In genomic region chr5:108093186-108093585, GRCh38 we compare ENCODE assay signal across 10 cellular contexts.
DNase-seq lines count a peak whose midpoint lies in the region; ATAC-seq, FAIRE-seq and TF ChIP-seq lines count a peak whose summit lies in the region.
"Had no signal": no experiment of that assay in that cellular context is flagged by ENCODE, and none has a peak within 500 bp of the region (broad histone marks: within the 10 kb centered on the region; RNA-seq: fewer than 3 reads in every experiment).

No MANE protein-coding gene starts in this region.

- H3K9ac ChIP-seq in astrocyte (ENCODE audit: low read length) (no peak overlapping the region), mesendoderm (ENCODE audit: low read length) (no peak overlapping the region)

- no peak overlapping the region for H4K8ac ChIP-seq in mesendoderm (ENCODE audit: low read depth, low read length)

- H3K4me3 Mint-ChIP-seq in astrocyte (ENCODE audit: unreplicated experiment) = no peak overlapping the region

- peak; percentile 40 for DNase-seq in DMS 273 (lab: John Stamatoyannopoulos, UW; ENCODE audit: unreplicated experiment)
- no peak for DNase-seq in DMS 273 treated with DMSO at 0.1 percent for 48 hours (lab: John Stamatoyannopoulos, UW)
- peak; percentile 5 for DNase-seq in astrocyte (ENCODE audit: low read depth)
- peak; percentile 51 for DNase-seq in mesendoderm
- no peak for DNase-seq in psoas muscle
- DNase-seq: 8988T; effector memory CD4-positive, alpha-beta T cell had no signal

- H3K4ac ChIP-seq in mesendoderm (ENCODE audit: low read depth, low read length) = no peak overlapping the region

- H3K4me2 ChIP-seq in astrocyte (ENCODE audit: low read length) (no peak overlapping the region), mesendoderm (ENCODE audit: low read length) (no peak overlapping the region)

- H3K4me1 Mint-ChIP-seq in astrocyte (ENCODE audit: low read depth, unreplicated experiment) = no peaks in the 10 kb centered on the region

- no peak for FAIRE-seq in astrocyte (lab: Jason Lieb, UNC)

- H3K9me3 Mint-ChIP-seq in astrocyte (ENCODE audit: unreplicated experiment) = no peaks in the 10 kb centered on the region

- H3K4me1 ChIP-seq in astrocyte (ENCODE audit: insufficient read depth, low read length) (no peaks in the 10 kb centered on the region), mesendoderm (ENCODE audit: control insufficient read depth, low read depth, low read length) (no peaks in the 10 kb centered on the region), psoas muscle (no peaks in the 10 kb centered on the region)

- H2AK5ac ChIP-seq in mesendoderm (ENCODE audit: low read length) = no peak overlapping the region

- H3K9me3 ChIP-seq in astrocyte (ENCODE audit: insufficient read depth, low read depth, low read length) = no peaks in the 10 kb centered on the region
- no peaks in the 10 kb centered on the region for H3K9me3 ChIP-seq in psoas muscle

- ATAC-seq in HG02885 (IDR thresholded peaks at IDR 0.05; ENCODE audit: poor library complexity, unreplicated experiment) (peak; percentile 50), HG03159 (IDR thresholded peaks at IDR 0.05; ENCODE audit: unreplicated experiment) (no peak), GM18511 (IDR thresholded peaks at IDR 0.05; ENCODE audit: unreplicated experiment) (no peak), psoas muscle (no peak)

- no peak overlapping the region for H2BK5ac ChIP-seq in mesendoderm (ENCODE audit: low read length)

- WGBS in mesendoderm (ENCODE audit: extremely low coverage, insufficient coverage, low lambda C conversion rate) = no CpG with 5 or more reads among the region's 2 CpGs
- 34 to 47% (median 40%) methylated on average over 2 of the region's 2 CpGs for WGBS in psoas muscle, 3 donors

- H3K36me3 Mint-ChIP-seq in astrocyte (ENCODE audit: low read depth, unreplicated experiment) = no peaks in the 10 kb centered on the region

- H3K36me3 ChIP-seq in astrocyte (ENCODE audit: insufficient read depth, low read length) (no peaks in the 10 kb centered on the region), mesendoderm (ENCODE audit: control insufficient read depth, insufficient read depth, low read length) (no peaks in the 10 kb centered on the region), psoas muscle (ENCODE audit: insufficient read depth in 1 of 2, low read depth in 1 of 2) (no peaks in the 10 kb centered on the region)

- H2BK15ac ChIP-seq in mesendoderm (replicated peaks; ENCODE audit: low read depth) = no peak overlapping the region

- H3K27me3 ChIP-seq in astrocyte (ENCODE audit: insufficient read depth, low read length) = no peaks in the 10 kb centered on the region
- no peaks in the 10 kb centered on the region for H3K27me3 ChIP-seq in mesendoderm (ENCODE audit: insufficient read depth, low read length, poor library complexity)
- H3K27me3 ChIP-seq in psoas muscle (ENCODE audit: insufficient read depth in 3 of 3, low read length in 2 of 3) = no peaks in the 10 kb centered on the region

- H3K4me3 ChIP-seq in astrocyte (ENCODE audit: insufficient read depth, low read depth, low read length) (no peak overlapping the region), mesendoderm (ENCODE audit: low read length) (no peak overlapping the region), psoas muscle (no peak overlapping the region)

- TF ChIP-seq CTCF in astrocyte (IDR thresholded peaks at IDR 0.05; ENCODE audit: insufficient read depth, low read depth, low read length) (peak; percentile 46), psoas muscle (IDR thresholded peaks at IDR 0.05) (no peak)

- H3K23ac ChIP-seq in mesendoderm (ENCODE audit: low read length) = no peak overlapping the region

- intact Hi-C loops in psoas muscle (cut with DNase I) = no loop called here

- H3K27ac ChIP-seq in astrocyte (ENCODE audit: low read depth, low read length) = no peak overlapping the region
- H3K27ac ChIP-seq in mesendoderm (ENCODE audit: low read depth, low read length) = no peak overlapping the region
- no peak overlapping the region for H3K27ac ChIP-seq in psoas muscle

- no peaks in the 10 kb centered on the region for H3K27me3 Mint-ChIP-seq in astrocyte (ENCODE audit: low read depth, unreplicated experiment)

- H2AFZ ChIP-seq in astrocyte (ENCODE audit: low read depth, low read length) = no peak overlapping the region

- H4K5ac ChIP-seq in mesendoderm (ENCODE audit: low read length) = no peak overlapping the region

- H3K27ac Mint-ChIP-seq in astrocyte (ENCODE audit: unreplicated experiment) = no peak overlapping the region

- H2BK120ac ChIP-seq in mesendoderm (ENCODE audit: low read depth, low read length) = no peak overlapping the region

- H3K79me1 ChIP-seq in mesendoderm (ENCODE audit: low read length) = no peaks in the 10 kb centered on the region

- H3K56ac ChIP-seq in mesendoderm (ENCODE audit: low read length) = no peak overlapping the region

- no peak overlapping the region for H3K18ac ChIP-seq in mesendoderm (ENCODE audit: low read length)

- H4K20me1 ChIP-seq in astrocyte (ENCODE audit: insufficient read depth, low read length) = no peaks in the 10 kb centered on the region

- no peaks in the 10 kb centered on the region for H3K79me2 ChIP-seq in astrocyte (ENCODE audit: insufficient read depth, low read length)
- no peaks in the 10 kb centered on the region for H3K79me2 ChIP-seq in mesendoderm (ENCODE audit: control insufficient read depth, insufficient read depth, low read length)

Comparison
In these comparisons a context has a peak if more than half of its experiments do, and no peak if none do; other contexts are left out.
1. DNase-seq: peak in DMS 273 (single experiment), astrocyte (single experiment) and mesendoderm (single experiment); none in DMS 273 treated with DMSO at 0.1 percent for 48 hours (single experiment) and psoas muscle (0 of 2).